In the genomic region with DNA sequence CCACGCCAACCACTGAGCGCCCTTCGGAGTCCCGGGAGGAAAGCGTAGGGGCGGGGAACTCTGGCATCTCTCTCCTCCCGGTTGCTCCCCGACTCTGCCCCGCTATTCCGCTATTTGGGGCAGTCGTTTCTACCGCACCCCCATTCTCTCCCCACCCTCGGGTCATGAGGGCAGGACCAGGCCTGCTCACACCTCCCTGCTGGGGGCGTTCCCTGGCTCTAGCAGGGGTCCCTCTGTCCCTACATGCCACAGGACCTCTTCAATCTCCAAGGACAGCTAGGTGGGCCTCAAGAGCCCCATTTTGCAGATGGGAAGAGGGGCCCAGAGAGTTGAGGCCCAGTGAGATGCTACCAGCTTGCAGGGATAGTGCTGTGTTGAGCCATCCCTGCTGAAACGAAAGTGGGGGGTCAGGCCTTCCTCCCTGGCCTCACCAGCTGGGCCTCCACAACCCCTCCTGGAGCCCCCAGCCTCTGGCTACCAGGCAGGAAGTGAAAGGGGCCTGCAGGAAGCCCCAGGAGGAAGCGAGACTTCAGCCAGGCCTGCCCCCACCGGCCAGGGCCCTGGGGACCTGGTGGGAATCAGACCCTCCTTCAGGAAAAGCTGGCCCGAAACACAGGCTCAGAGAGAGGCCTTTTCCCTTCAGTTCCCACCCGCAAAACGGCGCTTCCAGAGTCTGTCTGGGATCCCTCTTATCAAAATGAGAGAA, we compare ENCODE assay signal across 8 cellular contexts. TPM values are rescaled to one million over a fixed set of nuclear protein-coding genes. Genes with fewer than 3 reads are reported as not detected.
A peak's percentile ranks its signal among the peaks of the same experiment; 100 is the strongest.
DNase-seq lines count a peak whose midpoint lies in the region; ATAC-seq and TF ChIP-seq lines count a peak whose summit lies in the region.

No MANE protein-coding gene starts in this region.

- H3K36me3 Mint-ChIP-seq in CD4-positive, alpha-beta memory T cell: no peaks in the 10 kb centered on the region

- H3K36me3 ChIP-seq in CD4-positive, alpha-beta memory T cell (ENCODE audit: insufficient read depth, low read length): no peaks in the 10 kb centered on the region
- H3K36me3 ChIP-seq in lower lobe of right lung: no peaks in the 10 kb centered on the region

- H3K4me3 Mint-ChIP-seq in CD4-positive, alpha-beta memory T cell: peak overlapping the region in 6 of 8 donors; percentile 12 to 73 (median 52)

- intact Hi-C loops in CD4-positive, alpha-beta memory T cell (cut with micrococcal nuclease): no loop called here
- intact Hi-C loops in lower lobe of right lung (cut with DNase I): no loop called here

- POLR2A ChIA-PET in CD4-positive, alpha-beta memory T cell (lab: Charles Lee; ENCODE audit: partially characterized antibody): interaction anchor here (1.1 to 5.8 kb wide), 4 partner anchors 9 to 19 kb away, joined by 5 to 50 read pairs (median 8); no protein-coding TSS in a partner anchor

- peaks cover 2 to 6% of the 10 kb centered on the region in 2 donors for H3K27me3 Mint-ChIP-seq in CD4-positive, alpha-beta memory T cell

- H3K27me3 ChIP-seq in CD4-positive, alpha-beta memory T cell (ENCODE audit: insufficient read depth, low read length): no peaks in the 10 kb centered on the region
- H3K27me3 ChIP-seq in lower lobe of right lung (ENCODE audit: low read depth): peaks cover 63% of the 10 kb centered on the region

- CTCF ChIA-PET in CD4-positive, alpha-beta memory T cell (lab: Charles Lee; ENCODE audit: partially characterized antibody): interaction anchor here (1.6 to 2.1 kb wide), 2 partner anchors 20 to 174 kb away, joined by 4 to 7 read pairs; no protein-coding TSS in a partner anchor

- peaks cover 0 to 3% (median 0%) of the 10 kb centered on the region in 8 donors for H3K9me3 Mint-ChIP-seq in CD4-positive, alpha-beta memory T cell

- H3K27ac Mint-ChIP-seq in CD4-positive, alpha-beta memory T cell: peak overlapping the region in 3 of 7 donors; percentile 23 to 89 (median 62)

- no peak overlapping the region for H3K27ac ChIP-seq in CD4-positive, alpha-beta memory T cell (ENCODE audit: low read depth, low read length)
- no peak overlapping the region for H3K27ac ChIP-seq in lower lobe of right lung

- DNase-seq in CD4-positive, alpha-beta memory T cell: no peak
- DNase-seq in NAMALWA (ENCODE audit: low spot score) (peak; percentile 66), lower lobe of right lung (no peak), iPS-NIHi11 (ENCODE audit: low spot score) (no peak), NCI-H748 (lab: John Stamatoyannopoulos, UW; ENCODE audit: unreplicated experiment) (no peak), dermis blood vessel endothelial cell (no peak)

- peaks cover 26% of the 10 kb centered on the region for H3K4me1 ChIP-seq in CD4-positive, alpha-beta memory T cell (ENCODE audit: insufficient read depth, low read length)
- H3K4me1 ChIP-seq in lower lobe of right lung: peaks cover 34% of the 10 kb centered on the region

- no peaks in the 10 kb centered on the region for H3K9me3 ChIP-seq in CD4-positive, alpha-beta memory T cell (ENCODE audit: control insufficient read depth in 1 of 2, low read length in 2 of 2)
- H3K9me3 ChIP-seq in lower lobe of right lung: no peaks in the 10 kb centered on the region

- peak; percentile 8 for ATAC-seq in GM21367 (IDR thresholded peaks at IDR 0.05; ENCODE audit: unreplicated experiment)
- peak in 1 of 2 donors; percentile 2 for ATAC-seq in lower lobe of right lung
- ATAC-seq in HG03460 (IDR thresholded peaks at IDR 0.05; ENCODE audit: unreplicated experiment): no peak

- H3K4me3 ChIP-seq in CD4-positive, alpha-beta memory T cell (ENCODE audit: low read length in 2 of 2): no peak overlapping the region
- H3K4me3 ChIP-seq in lower lobe of right lung: peak overlapping the region; percentile 62

- TF ChIP-seq CTCF in lower lobe of right lung (IDR thresholded peaks at IDR 0.05): no peak

- peaks cover 5 to 29% (median 18%) of the 10 kb centered on the region in 4 donors for H3K4me1 Mint-ChIP-seq in CD4-positive, alpha-beta memory T cell

RNA-seq across cellular contexts. Expression of a gene that starts 5.5 kb away (rescaled TPM):
- not detected for total RNA-seq in CD4-positive, alpha-beta memory T cell
- polyA plus RNA-seq in CD4-positive, alpha-beta memory T cell: not detected
- total RNA-seq in lower lobe of right lung (not detected), dermis blood vessel endothelial cell (not detected in 2 replicates)

RNA-seq across cellular contexts. Expression of a gene that starts 6.2 kb away (rescaled TPM):
- total RNA-seq in CD4-positive, alpha-beta memory T cell: 10 to 100 TPM; 14.3 to 14.8 TPM
- 1 to 10 TPM in 1 of 2 donors, under 1 TPM in 1; 0.37 to 1.4 TPM for polyA plus RNA-seq in CD4-positive, alpha-beta memory T cell
- total RNA-seq in lower lobe of right lung: 0.27 TPM
- total RNA-seq in dermis blood vessel endothelial cell: not detected in 2 replicates

RNA-seq across cellular contexts. Expression of a gene that starts 26.5 kb away (rescaled TPM):
- 10 to 100 TPM in 1 of 2 experiments, 1 to 10 TPM in 1; 7.6 to 12.0 TPM for total RNA-seq in CD4-positive, alpha-beta memory T cell
- 10 to 100 TPM; 14.1 to 19.2 TPM for polyA plus RNA-seq in CD4-positive, alpha-beta memory T cell
- 2.3 TPM for total RNA-seq in lower lobe of right lung
- 13.1 and 34.2 TPM in 2 replicates for total RNA-seq in dermis blood vessel endothelial cell

RNA-seq across cellular contexts. Expression of a gene that starts 48.8 kb away (rescaled TPM):
- under 1 TPM; 0.36 to 0.81 TPM for total RNA-seq in CD4-positive, alpha-beta memory T cell
- not detected for polyA plus RNA-seq in CD4-positive, alpha-beta memory T cell
- total RNA-seq in lower lobe of right lung (2.5 TPM), dermis blood vessel endothelial cell (under 0.01 and 0.14 TPM in 2 replicates)

Comparison
In these comparisons a context has a peak if more than half of its experiments do, and no peak if none do; other contexts are left out.
1. RNA of a gene that starts 6.2 kb away (total RNA-seq): 14.3 to 14.8 TPM in CD4-positive, alpha-beta memory T cell; 0.27 TPM in lower lobe of right lung (single experiment) and not detected in dermis blood vessel endothelial cell; every median in the first group is over 10 times any median in the second.